Comparison of ENCODE assay signal across 9 cellular contexts in the genomic region with DNA sequence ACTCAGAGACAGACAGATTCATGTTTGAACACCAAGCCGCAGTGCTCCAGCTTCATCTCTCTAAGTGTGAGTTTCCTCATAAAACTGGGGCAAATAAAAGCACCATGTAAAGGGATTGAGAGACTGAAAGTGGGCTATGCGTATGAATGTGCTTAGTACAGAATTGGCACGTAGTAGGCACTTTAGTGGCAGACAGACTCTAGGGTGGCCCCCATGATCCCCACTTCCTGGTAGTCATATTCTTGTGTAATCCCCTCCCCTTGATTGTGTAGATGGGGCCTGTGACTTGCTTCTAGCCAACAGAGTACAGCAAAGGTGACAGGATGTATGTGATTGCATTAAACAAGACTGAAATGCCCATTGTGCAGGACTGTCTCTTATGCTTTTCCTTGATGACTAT. TPM values are rescaled to one million over a fixed set of nuclear protein-coding genes. Genes with fewer than 3 reads are reported as not detected.
"Had no signal": no experiment of that assay in that cellular context is flagged by ENCODE, and none has a peak within 500 bp of the region (broad histone marks: within the 10 kb centered on the region; RNA-seq: fewer than 3 reads in every experiment).

No MANE protein-coding gene starts in this region.

- H3K9ac ChIP-seq: KMS-11 had no signal

- DNase-seq: IMR-90, KBM-7, KG1 had no signal

- H3K4me2 ChIP-seq: KMS-11 had no signal

- H3K27ac ChIP-seq: HL-60, KMS-11 had no signal

- FAIRE-seq: HTR-8/SVneo had no signal

RNA-seq across cellular contexts. Expression of a gene that starts 43.0 kb away (rescaled TPM):
- total RNA-seq: HT-29, HT1080, IMR-90 had no signal
- polyA plus RNA-seq: IgD-negative memory B cell, IMR-90 had no signal
